19 cellular contexts compared by ENCODE assay signal in genomic region chr19:31616031-31616430, GRCh38.
DNase-seq lines count a peak whose midpoint lies in the region; ATAC-seq, FAIRE-seq and TF ChIP-seq lines count a peak whose summit lies in the region.
"Had no signal": no experiment of that assay in that cellular context is flagged by ENCODE, and none has a peak within 500 bp of the region (broad histone marks: within the 10 kb centered on the region; RNA-seq: fewer than 3 reads in every experiment).

No MANE protein-coding gene starts in this region.

- H3K36me3 ChIP-seq in bronchial epithelial cell (ENCODE audit: control insufficient read depth, insufficient read depth, low read length) (no peaks in the 10 kb centered on the region), smooth muscle cell (ENCODE audit: low read depth) (no peaks in the 10 kb centered on the region)
- H3K36me3 ChIP-seq: BLaER1 treated with 17β-estradiol and CSF1 and Interleukin-3, amounts not matched to agents 10 nM and 100 nM; HAP-1 had no signal

- no peaks in the 10 kb centered on the region for H3K9me3 ChIP-seq in smooth muscle cell (replicated peaks; ENCODE audit: low read depth)
- H3K9me3 ChIP-seq: BLaER1 treated with 17β-estradiol and CSF1 and Interleukin-3, amounts not matched to agents 10 nM and 100 nM; HAP-1 had no signal

- no peak for FAIRE-seq in bronchial epithelial cell (lab: Jason Lieb, UNC)
- FAIRE-seq: GM12878, H1, HTR-8/SVneo had no signal

- 71% methylated on average over 3 of the region's 3 CpGs for WGBS in smooth muscle cell (ENCODE audit: low lambda C conversion rate)

- DNase-seq in A172 (ENCODE audit: low spot score) (peak; percentile 44), HT1080 (ENCODE audit: low read depth) (peak; percentile 45), bronchial epithelial cell (ENCODE audit: low read depth) (peak; percentile 4), putamen (ENCODE audit: low spot score) (peak; percentile 30), smooth muscle cell (lab: John Stamatoyannopoulos, UW; ENCODE audit: unreplicated experiment) (no peak)
- DNase-seq: 8988T; Calu3; CD8-positive, alpha-beta T cell; DMS79 treated with DMSO at 0.1 percent for 48 hours; EL; IMR-90 had no signal

- no peak overlapping the region for H2AFZ ChIP-seq in smooth muscle cell (ENCODE audit: low read depth)

- H3K4me3 ChIP-seq in bronchial epithelial cell (ENCODE audit: low read depth, low read length): no peak overlapping the region
- H3K4me3 ChIP-seq in smooth muscle cell: no peak overlapping the region
- H3K4me3 ChIP-seq: BLaER1 treated with 17β-estradiol and CSF1 and Interleukin-3, amounts not matched to agents 10 nM and 100 nM; GM12878; HAP-1 had no signal

- H3K4me2 ChIP-seq in smooth muscle cell: no peak overlapping the region
- H3K4me2 ChIP-seq: BLaER1 treated with 17β-estradiol and CSF1 and Interleukin-3, amounts not matched to agents 10 nM and 100 nM had no signal

- H3K27ac ChIP-seq in smooth muscle cell (ENCODE audit: low read depth): no peak overlapping the region
- H3K27ac ChIP-seq: BLaER1 treated with 17β-estradiol and CSF1 and Interleukin-3, amounts not matched to agents 10 nM and 100 nM; HL-60 had no signal

- TF ChIP-seq CTCF in bronchial epithelial cell (IDR thresholded peaks at IDR 0.05; ENCODE audit: insufficient read depth, low read length, severe bottlenecking) (no peak), smooth muscle cell (IDR thresholded peaks at IDR 0.05; ENCODE audit: borderline replicate concordance, insufficient read depth, poor library complexity, severe bottlenecking) (no peak)

- no peaks in the 10 kb centered on the region for H3K27me3 ChIP-seq in bronchial epithelial cell (ENCODE audit: control insufficient read depth, insufficient read depth, low read length)
- H3K27me3 ChIP-seq in smooth muscle cell (ENCODE audit: low read depth): peaks cover 3% of the 10 kb centered on the region
- H3K27me3 ChIP-seq: BLaER1 treated with 17β-estradiol and CSF1 and Interleukin-3, amounts not matched to agents 10 nM and 100 nM had no signal

- H4K20me1 ChIP-seq in smooth muscle cell (ENCODE audit: low read depth): no peaks in the 10 kb centered on the region
- H4K20me1 ChIP-seq: BLaER1 treated with 17β-estradiol and CSF1 and Interleukin-3, amounts not matched to agents 10 nM and 100 nM had no signal

- H3K9ac ChIP-seq in smooth muscle cell (ENCODE audit: low read depth): no peak overlapping the region
- H3K9ac ChIP-seq: BLaER1 treated with 17β-estradiol and CSF1 and Interleukin-3, amounts not matched to agents 10 nM and 100 nM had no signal

- no peaks in the 10 kb centered on the region for H3F3A ChIP-seq in smooth muscle cell (ENCODE audit: low read depth)

- H3K79me2 ChIP-seq in smooth muscle cell (ENCODE audit: low read depth): no peaks in the 10 kb centered on the region

- ATAC-seq in HG03469 (IDR thresholded peaks at IDR 0.05; ENCODE audit: unreplicated experiment) (no peak), GM21717 (IDR thresholded peaks at IDR 0.05; ENCODE audit: unreplicated experiment) (no peak)
- ATAC-seq: CD8-positive, alpha-beta T cell; GM12878 had no signal

- H3K4me1 ChIP-seq in smooth muscle cell (ENCODE audit: low read depth): no peaks in the 10 kb centered on the region
- H3K4me1 ChIP-seq: BLaER1 treated with 17β-estradiol and CSF1 and Interleukin-3, amounts not matched to agents 10 nM and 100 nM; HAP-1 had no signal
